1 cellular context compared by ENCODE assay signal in genomic region chr16:67942200-67942509, GRCh38.
TF ChIP-seq lines count a peak whose summit lies in the region.

No MANE protein-coding gene starts in this region.

TF ChIP-seq in IMR-90, 13 proteins besides CTCF, POLR2A, EP300 and RAD21:
- TF ChIP-seq BHLHE40 (IDR thresholded peaks at IDR 0.05; ENCODE audit: low read depth, low read length) (no peak), ELK1 (IDR thresholded peaks at IDR 0.05; ENCODE audit: borderline replicate concordance, low read depth, low read length) (no peak), USF2 (IDR thresholded peaks at IDR 0.05; ENCODE audit: low read depth, low read length) (no peak), MXI1 (IDR thresholded peaks at IDR 0.05; ENCODE audit: borderline replicate concordance, low read depth, low read length) (no peak), NFE2L2 (IDR thresholded peaks at IDR 0.05; ENCODE audit: low read depth, low read length) (no peak), MAFK (IDR thresholded peaks at IDR 0.05; ENCODE audit: low read depth, low read length) (no peak), CHD1 (IDR thresholded peaks at IDR 0.05; ENCODE audit: low read depth, low read length) (no peak), SMC3 (IDR thresholded peaks at IDR 0.05; ENCODE audit: low read depth, low read length) (no peak)
